Comparison of ENCODE assay signal across 8 cellular contexts in genomic region chr9:33818167-33818831, GRCh38. TPM values are rescaled to one million over a fixed set of nuclear protein-coding genes. Genes with fewer than 3 reads are reported as not detected.
DNase-seq lines count a peak whose midpoint lies in the region; ATAC-seq and TF ChIP-seq lines count a peak whose summit lies in the region.

No MANE protein-coding gene starts in this region.

- no peak for TF ChIP-seq POLR2A in HCT116 (IDR thresholded peaks at IDR 0.05; ENCODE audit: borderline replicate concordance, extremely low read depth, insufficient read depth, insufficient read length)

- H4K20me1 ChIP-seq in BLaER1 (peaks cover 50% of the 10 kb centered on the region), HCT116 (ENCODE audit: insufficient read depth) (peaks cover 4% of the 10 kb centered on the region; the same call in 1 of the 2 replicates)

- H3K4me2 ChIP-seq in BLaER1 (peak overlapping the region; percentile 79), HCT116 (ENCODE audit: low read length) (peak overlapping the region; percentile 91)

- H3K36me3 Mint-ChIP-seq in activated CD8-positive, alpha-beta T cell treated with anti-CD3 and anti-CD28 coated beads for 36 hours (ENCODE audit: low read depth), result peaks cover 13% of the 10 kb centered on the region

- no peak for TF ChIP-seq CTCF in HCT116 (IDR thresholded peaks at IDR 0.05 in 2 of 3, conservative IDR thresholded peaks at IDR 0.05 in 1 of 3; ENCODE audit: borderline replicate concordance in 1 of 3, insufficient read depth in 1 of 3, low read depth in 2 of 3, low read length in 2 of 3)
- no peak for TF ChIP-seq CTCF in activated CD8-positive, alpha-beta T cell treated with anti-CD3 and anti-CD28 coated beads for 36 hours (IDR thresholded peaks at IDR 0.05)
- TF ChIP-seq CTCF in heart right ventricle (IDR thresholded peaks at IDR 0.05), result no peak

- H3K27me3 ChIP-seq in BLaER1 (no peaks in the 10 kb centered on the region), HCT116 (ENCODE audit: insufficient read depth, low read length) (no peaks in the 10 kb centered on the region), heart right ventricle (no peaks in the 10 kb centered on the region), rectal smooth muscle tissue (ENCODE audit: control insufficient read depth, insufficient read depth, low read length) (no peaks in the 10 kb centered on the region)

- H3K36me3 ChIP-seq in BLaER1 (peaks cover 12% of the 10 kb centered on the region), HCT116 (ENCODE audit: control insufficient read depth in 1 of 2, insufficient read depth in 2 of 2, low read length in 2 of 2) (no peaks in the 10 kb centered on the region; a peak in 1 of 4 replicates), heart right ventricle (peaks cover 0 to 4% (median 0%) of the 10 kb centered on the region in 9 donors), rectal smooth muscle tissue (ENCODE audit: control insufficient read depth, insufficient read depth, low read length) (no peaks in the 10 kb centered on the region)

- WGBS in heart right ventricle, 2 donors, result 1% methylated on average over 17 of the region's 17 CpGs

- H3K9me2 ChIP-seq in HCT116 (ENCODE audit: insufficient read depth), result no peaks in the 10 kb centered on the region

- H3K9me3 Mint-ChIP-seq in activated CD8-positive, alpha-beta T cell treated with anti-CD3 and anti-CD28 coated beads for 36 hours, result no peaks in the 10 kb centered on the region

- RAD21 ChIA-PET in HCT116 (lab: Charles Lee; ENCODE audit: low non-redundant PET in 1 of 2, low total read pairs in 2 of 2, uncharacterized antibody in 2 of 2, unreplicated experiment in 2 of 2), result no interaction called here

- no peak for ATAC-seq in HCT116
- peak; percentile 11 for ATAC-seq in activated CD8-positive, alpha-beta T cell treated with anti-CD3 and anti-CD28 coated beads for 36 hours
- peak in 7 of 8 donors; percentile 0 to 34 (median 23) for ATAC-seq in heart right ventricle
- no peak for ATAC-seq in HG02970 (IDR thresholded peaks at IDR 0.05; ENCODE audit: low FRiP score, unreplicated experiment)

- CTCF ChIA-PET in HCT116 (lab: Charles Lee), result interaction anchor here (1.0 kb wide), 1 partner anchor 34 kb away, joined by 3 read pairs; no protein-coding TSS in a partner anchor
- CTCF ChIA-PET in activated CD8-positive, alpha-beta T cell treated with anti-CD3 and anti-CD28 coated beads for 36 hours (lab: Charles Lee), result no interaction called here

- intact Hi-C loops in HCT116 (cut with micrococcal nuclease) (loop anchor here (10.0 kb wide), 2 partner anchors 97 to 257 kb away; no protein-coding TSS in a partner anchor), heart right ventricle (cut with DNase I) (loop anchor here in 9 of 10 donors (5.0 to 10.0 kb wide), 9 partner anchors 34 to 437 kb away; no protein-coding TSS in a partner anchor)
- intact Hi-C loops in activated CD8-positive, alpha-beta T cell treated with anti-CD3 and anti-CD28 coated beads for 36 hours (cut with micrococcal nuclease), result no loop called here

- H3K27ac Mint-ChIP-seq in activated CD8-positive, alpha-beta T cell treated with anti-CD3 and anti-CD28 coated beads for 36 hours, result peak overlapping the region; percentile 97

- peaks cover 48% of the 10 kb centered on the region for H3K4me1 Mint-ChIP-seq in activated CD8-positive, alpha-beta T cell treated with anti-CD3 and anti-CD28 coated beads for 36 hours (ENCODE audit: low read depth)

- H3K27me3 Mint-ChIP-seq in activated CD8-positive, alpha-beta T cell treated with anti-CD3 and anti-CD28 coated beads for 36 hours, result no peaks in the 10 kb centered on the region

- H3K4me1 ChIP-seq in BLaER1 (peaks cover 58% of the 10 kb centered on the region), HCT116 (ENCODE audit: control insufficient read depth in 1 of 2, insufficient read depth in 2 of 2, low read length in 2 of 2) (peaks cover 27 to 51% of the 10 kb centered on the region in 2 experiments), heart right ventricle (peaks cover 6 to 74% (median 58%) of the 10 kb centered on the region in 9 donors), rectal smooth muscle tissue (ENCODE audit: control insufficient read depth, insufficient read depth, low read length) (peaks cover 16% of the 10 kb centered on the region)

- DNase-seq in HCT116 (ENCODE audit: low read depth, low spot score) (no peak), heart right ventricle (peak in 1 of 2 donors; percentile 61), cerebellar nuclear complex (lab: John Stamatoyannopoulos, UW) (no peak), DMS153 treated with DMSO at 0.1 percent for 48 hours (lab: John Stamatoyannopoulos, UW; ENCODE audit: unreplicated experiment) (no peak)
- peak; percentile 32 for DNase-seq in activated CD8-positive, alpha-beta T cell treated with anti-CD3 and anti-CD28 coated beads for 36 hours

- peak overlapping the region; percentile 100 for H3K9ac ChIP-seq in BLaER1
- peak overlapping the region; percentile 93 for H3K9ac ChIP-seq in HCT116 (ENCODE audit: low read length)
- peak overlapping the region; percentile 67 for H3K9ac ChIP-seq in rectal smooth muscle tissue (ENCODE audit: low read length)

- H3K27ac ChIP-seq in BLaER1 (peak overlapping the region; percentile 100), HCT116 (ENCODE audit: low read depth, low read length) (peak overlapping the region; percentile 99), heart right ventricle (peak overlapping the region; percentile 98 to 100 (median 99)), rectal smooth muscle tissue (ENCODE audit: low read depth, low read length) (peak overlapping the region; percentile 95)

- peak overlapping the region; percentile 89 for H3K4me3 Mint-ChIP-seq in activated CD8-positive, alpha-beta T cell treated with anti-CD3 and anti-CD28 coated beads for 36 hours

- peaks cover 61% of the 10 kb centered on the region for H3K79me2 ChIP-seq in HCT116 (ENCODE audit: insufficient read depth, low read length)

- no peak overlapping the region for H2AFZ ChIP-seq in HCT116 (ENCODE audit: low read depth, low read length, poor library complexity, severe bottlenecking)

- POLR2A ChIA-PET in HCT116 (lab: Charles Lee), result interaction anchor here (0.9 kb wide), 1 partner anchor 19 kb away, joined by 3 read pairs; no protein-coding TSS in a partner anchor
- POLR2A ChIA-PET in activated CD8-positive, alpha-beta T cell treated with anti-CD3 and anti-CD28 coated beads for 36 hours (lab: Charles Lee), result interaction anchor here (0.7 to 2.0 kb wide), 6 partner anchors 17 to 231 kb away, joined by 3 to 8 read pairs (median 3); partner anchors contain the start of gene UBAP2

- TSS peak; percentile 57 for BruUV-seq in HCT116 (replicated peaks; lab: Mats Ljungman, UMichigan)

- H3K9me3 ChIP-seq in BLaER1, result no peaks in the 10 kb centered on the region
- H3K9me3 ChIP-seq in HCT116 (ENCODE audit: control insufficient read depth in 1 of 2, insufficient read depth in 1 of 2, low read depth in 1 of 2, low read length in 2 of 2), result no peaks in the 10 kb centered on the region
- no peaks in the 10 kb centered on the region for H3K9me3 ChIP-seq in heart right ventricle

- peak overlapping the region; percentile 97 for H3K4me3 ChIP-seq in BLaER1
- H3K4me3 ChIP-seq in HCT116 (replicated peaks in 1 of 2; ENCODE audit: low read depth in 1 of 2, low read length in 2 of 2), result peak overlapping the region; percentile 87 to 89
- H3K4me3 ChIP-seq in heart right ventricle, result peak overlapping the region; percentile 65 to 96 (median 90)
- H3K4me3 ChIP-seq in rectal smooth muscle tissue (ENCODE audit: low read length), result peak overlapping the region; percentile 95

- TF ChIP-seq RAD21 in HCT116 (IDR thresholded peaks at IDR 0.05; ENCODE audit: low read depth), result no peak

TF ChIP-seq in HCT116, 20 proteins besides CTCF, POLR2A, EP300 and RAD21 (continues in another document):
- TF ChIP-seq EZH2phosphoT487 (IDR thresholded peaks at IDR 0.05; ENCODE audit: borderline replicate concordance) (no peak), REST (IDR thresholded peaks at IDR 0.05; ENCODE audit: low read depth) (no peak), ATF3 (IDR thresholded peaks at IDR 0.05) (no peak), CBX3 (IDR thresholded peaks at IDR 0.05; ENCODE audit: low read depth) (no peak), FOSL1 (IDR thresholded peaks at IDR 0.05; ENCODE audit: low read depth) (no peak), EGR1 (IDR thresholded peaks at IDR 0.05; ENCODE audit: low read depth) (no peak)

RNA-seq across cellular contexts. Expression of gene UBE2R2, which starts 1.3 kb away (rescaled TPM):
- total RNA-seq in HCT116 (2021; ENCODE audit: unreplicated experiment) (47.0 TPM), heart right ventricle (10 to 100 TPM; 38.8 to 47.9 (median 41.5) TPM)
- polyA plus RNA-seq in HCT116 (2012), result 32.0 and 35.8 TPM in 2 replicates
- total RNA-seq in activated CD8-positive, alpha-beta T cell treated with anti-CD3 and anti-CD28 coated beads for 36 hours, result 10 to 100 TPM; 46.7 to 47.4 TPM
- polyA plus RNA-seq in heart right ventricle, result 10 to 100 TPM; 15.8 to 21.6 TPM

RNA-seq across cellular contexts. Expression of gene PRSS3, which starts 22.9 kb away (rescaled TPM):
- total RNA-seq in HCT116 (2021; ENCODE audit: unreplicated experiment) (66.3 TPM), heart right ventricle (1 to 10 TPM in 1 of 10 donors, under 1 TPM in 6, not detected in 3; 0.31 to 1.0 (median 0.77) TPM)
- 138 and 146 TPM in 2 replicates for polyA plus RNA-seq in HCT116 (2012)
- total RNA-seq in activated CD8-positive, alpha-beta T cell treated with anti-CD3 and anti-CD28 coated beads for 36 hours, result not detected
- polyA plus RNA-seq in heart right ventricle, result under 1 TPM in 1 of 2 donors, not detected in 1; 0.07 TPM

Comparison
In these comparisons a context has a peak if more than half of its experiments do, and no peak if none do; other contexts are left out.
1. ATAC-seq: peak in activated CD8-positive, alpha-beta T cell treated with anti-CD3 and anti-CD28 coated beads for 36 hours (single experiment) and heart right ventricle (7 of 8); none in HCT116 (single experiment) and HG02970 (single experiment).
2. RNA of gene PRSS3, which starts 22.9 kb away (total RNA-seq): 66.3 TPM in HCT116 (single experiment); 0.31 to 1.0 TPM in heart right ventricle and not detected in activated CD8-positive, alpha-beta T cell treated with anti-CD3 and anti-CD28 coated beads for 36 hours; every median in the first group is over 10 times any median in the second.
3. Peak in every context shown above with its lines, with median percentiles within 50 percentile points of each other: H3K27ac ChIP-seq, H3K4me3 ChIP-seq and H3K9ac ChIP-seq.